9 cellular contexts compared by ENCODE assay signal in the genomic region with DNA sequence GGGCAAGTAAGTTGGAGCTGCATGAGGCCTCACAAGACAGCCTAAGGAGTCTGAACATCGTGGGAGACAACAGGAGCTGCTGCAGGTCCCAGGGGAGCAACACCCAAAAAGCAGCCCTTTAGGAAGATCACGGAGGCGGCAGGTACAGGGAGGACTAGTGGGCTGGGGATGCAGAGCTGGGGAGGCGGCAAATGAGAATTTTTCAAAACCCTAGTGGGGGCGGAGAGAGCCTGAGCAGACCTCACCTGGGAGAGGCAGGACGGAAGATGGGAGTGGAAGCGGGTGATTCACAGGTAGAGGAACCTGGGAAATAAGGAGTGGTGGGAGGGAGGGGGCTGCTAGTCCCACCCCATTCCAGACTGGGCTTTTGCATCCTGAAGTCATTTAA.
"Had no signal": no experiment of that assay in that cellular context is flagged by ENCODE, and none has a peak within 500 bp of the region (broad histone marks: within the 10 kb centered on the region; RNA-seq: fewer than 3 reads in every experiment).

No MANE protein-coding gene starts in this region.

- H3K4me1 ChIP-seq: gastrocnemius medialis, uterus had no signal

- DNase-seq: activated gamma-delta T cell had no signal

- H3K4me3 ChIP-seq: cardiac muscle cell, coronary artery, gastrocnemius medialis, heart right ventricle, lung, tibial nerve, uterus had no signal

- H3K27me3 ChIP-seq: cardiac muscle cell, gastrocnemius medialis, heart right ventricle, tibial nerve, uterus had no signal

- H3K27ac ChIP-seq: cardiac muscle cell, coronary artery, gastrocnemius medialis, uterus, VCaP had no signal

- H3K9me3 ChIP-seq: gastrocnemius medialis, uterus had no signal
